1 cellular context compared by ENCODE assay signal in genomic region chr1:147807405-147807804, GRCh38.
TF ChIP-seq lines count a peak whose summit lies in the region.

No MANE protein-coding gene starts in this region.

TF ChIP-seq in H1, 55 proteins besides CTCF, POLR2A, EP300 and RAD21:
- TF ChIP-seq HDAC2 (IDR thresholded peaks at IDR 0.05; ENCODE audit: borderline replicate concordance in 1 of 2, low read depth in 2 of 2, low read length in 2 of 2) (no peak), CTBP2 (IDR thresholded peaks at IDR 0.05; ENCODE audit: borderline replicate concordance, insufficient read depth, insufficient read length, low read length) (no peak)
TF ChIP-seq in H1: peak in this region for 0.
